Comparison of ENCODE assay signal across 14 cellular contexts in the genomic region with DNA sequence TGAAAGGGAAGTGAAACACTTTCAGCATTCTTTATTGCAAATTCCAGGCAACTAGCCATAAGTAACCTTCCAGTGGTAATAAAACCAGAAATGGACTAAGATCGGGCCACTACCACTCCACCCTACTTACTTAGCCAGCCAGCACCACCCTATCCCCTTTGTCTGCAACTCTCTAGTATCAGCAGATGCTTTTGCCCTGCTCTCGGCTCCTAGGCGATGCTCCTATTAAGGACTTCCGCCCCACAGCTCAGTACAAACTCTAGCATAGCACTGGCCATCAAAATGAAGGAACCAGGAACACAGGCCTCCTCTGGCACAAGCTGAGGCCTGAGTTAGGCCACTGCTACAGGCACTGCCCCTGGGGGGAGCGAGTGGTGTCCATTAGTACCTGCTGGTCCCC.
DNase-seq lines count a peak whose midpoint lies in the region; ATAC-seq and TF ChIP-seq lines count a peak whose summit lies in the region.
"Had no signal": no experiment of that assay in that cellular context is flagged by ENCODE, and none has a peak within 500 bp of the region (broad histone marks: within the 10 kb centered on the region; RNA-seq: fewer than 3 reads in every experiment).

No MANE protein-coding gene starts in this region.

- H3K27ac ChIP-seq in coronary artery (peak overlapping the region; percentile 37 to 81), upper lobe of right lung (no peak overlapping the region), left lung (no peak overlapping the region)

- H3K4me3 ChIP-seq in coronary artery, result peak overlapping the region; percentile 6
- H3K4me3 ChIP-seq in upper lobe of right lung, result no peak overlapping the region
- no peak overlapping the region for H3K4me3 ChIP-seq in left lung
- H3K4me3 ChIP-seq: thyroid gland had no signal

- TF ChIP-seq CTCF in coronary artery (IDR thresholded peaks at IDR 0.05) (no peak), upper lobe of right lung (IDR thresholded peaks at IDR 0.05) (no peak), left lung (IDR thresholded peaks at IDR 0.05) (no peak)

- H3K36me3 ChIP-seq in upper lobe of right lung (no peaks in the 10 kb centered on the region), left lung (no peaks in the 10 kb centered on the region)
- H3K36me3 ChIP-seq: thyroid gland had no signal

- H3K27me3 ChIP-seq in upper lobe of right lung, result no peaks in the 10 kb centered on the region
- no peaks in the 10 kb centered on the region for H3K27me3 ChIP-seq in left lung
- H3K27me3 ChIP-seq: thyroid gland had no signal

- no peaks in the 10 kb centered on the region for H3K4me1 ChIP-seq in upper lobe of right lung
- H3K4me1 ChIP-seq in left lung, result peaks cover 0 to 4% of the 10 kb centered on the region in 2 donors

- H3K9me3 ChIP-seq in upper lobe of right lung (no peaks in the 10 kb centered on the region), left lung (no peaks in the 10 kb centered on the region)
- H3K9me3 ChIP-seq: thyroid gland had no signal

- DNase-seq in Right ventricle myocardium inferior (ENCODE audit: missing footprints) (no peak), cardiac septum (ENCODE audit: low spot score) (no peak), coronary artery (ENCODE audit: low spot score) (no peak), kidney tubule cell (ENCODE audit: low spot score) (peak; percentile 9), upper lobe of right lung (no peak), left lung (no peak), NCI-H774 (lab: John Stamatoyannopoulos, UW) (no peak)
- DNase-seq: activated CD4-positive, alpha-beta T cell treated with anti-CD3 and anti-CD28 coated beads, Interleukin-2, amount 50 U/mL, for 1 hour; HCEC 1CT; NCI-H1092 treated with DMSO at 0.1 percent for 48 hours; NCI-H226; nucleus accumbens; thyroid gland had no signal

- peak; percentile 42 for ATAC-seq in Right ventricle myocardium inferior
- ATAC-seq in upper lobe of right lung, result peak; percentile 42
- ATAC-seq in GM18517 (IDR thresholded peaks at IDR 0.05; ENCODE audit: unreplicated experiment), result no peak
- no peak for ATAC-seq in left lung

- intact Hi-C loops in Right ventricle myocardium inferior (cut with DNase I) (no loop called here), cardiac septum (cut with DNase I) (no loop called here), upper lobe of right lung (cut with DNase I) (no loop called here), left lung (cut with DNase I) (no loop called here)

Comparison
In these comparisons a context has a peak if more than half of its experiments do, and no peak if none do; other contexts are left out.
1. ATAC-seq: peak in Right ventricle myocardium inferior (single experiment) and upper lobe of right lung (single experiment); none in GM18517 (single experiment) and left lung (single experiment).
2. H3K27ac ChIP-seq: peak in coronary artery (2 of 2); none in upper lobe of right lung (single experiment) and left lung (0 of 2).